In the genomic region with DNA sequence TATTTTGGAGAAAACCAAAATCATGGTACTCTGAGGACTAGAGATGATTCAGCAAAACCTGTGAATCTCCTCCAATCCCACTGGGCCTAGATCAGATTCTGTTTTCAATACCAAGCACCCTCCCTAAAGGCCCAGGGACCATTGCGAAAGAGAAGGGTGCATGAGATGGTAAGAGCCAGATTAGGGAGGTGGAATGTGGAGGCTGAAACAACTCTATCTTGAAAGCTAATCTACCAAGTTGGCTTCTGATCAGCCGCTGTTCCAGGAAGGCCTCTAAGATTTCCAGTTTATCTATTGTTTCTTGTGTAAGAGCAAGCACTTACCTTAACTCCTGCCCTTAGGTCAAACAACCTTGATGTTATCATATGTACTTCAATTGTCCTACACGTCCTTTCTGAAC, we compare ENCODE assay signal across 23 cellular contexts.
"Had no signal": no experiment of that assay in that cellular context is flagged by ENCODE, and none has a peak within 500 bp of the region (broad histone marks: within the 10 kb centered on the region; RNA-seq: fewer than 3 reads in every experiment).

No MANE protein-coding gene starts in this region.

- H3K27me3 ChIP-seq: brain microvascular endothelial cell, cardiac muscle cell had no signal

- H3K4me3 Mint-ChIP-seq: activated CD8-positive, alpha-beta memory T cell treated with anti-CD3 and anti-CD28 coated beads, Interleukin-2, amount 10 ng/mL, durations not matched to agents 7 days and 5 days; activated naive CD4-positive, alpha-beta T cell treated with anti-CD3 and anti-CD28 coated beads, Interleukin-2, amount 50 U/mL, for 24 hours; activated T-cell treated with anti-CD3 and anti-CD28 coated beads, Interleukin-2, amount 50 U/mL, for 24 hours; activated T-helper 1 cell treated with anti-CD3 and anti-CD28 coated beads, Interleukin-12 subunit alpha, Interleukin-12 subunit beta, Interleukin-2, Interleukin-4 antibody, amounts not matched to agents 30 ng/mL and 10 ng/mL and 1 ng/mL, durations not matched to agents 14 hours and 24 hours and 36 hours; T-helper 17 cell; WTC11 had no signal

- H3K27ac Mint-ChIP-seq: activated CD8-positive, alpha-beta memory T cell treated with anti-CD3 and anti-CD28 coated beads, Interleukin-2, amount 10 ng/mL, durations not matched to agents 7 days and 5 days; activated naive CD4-positive, alpha-beta T cell treated with anti-CD3 and anti-CD28 coated beads, Interleukin-2, amount 50 U/mL, for 24 hours; activated T-cell treated with anti-CD3 and anti-CD28 coated beads, Interleukin-2, amount 50 U/mL, for 24 hours; activated T-helper 1 cell treated with anti-CD3 and anti-CD28 coated beads, Interleukin-12 subunit alpha, Interleukin-12 subunit beta, Interleukin-2, Interleukin-4 antibody, amounts not matched to agents 30 ng/mL and 10 ng/mL and 1 ng/mL, durations not matched to agents 14 hours and 24 hours and 36 hours; T-helper 17 cell; WTC11 had no signal

- DNase-seq: activated CD4-positive, alpha-beta T cell treated with anti-CD3 and anti-CD28 coated beads for 48 hours; activated CD4-positive, alpha-beta T cell treated with anti-CD3 and anti-CD28 coated beads, Interleukin-2, amount 50 U/mL, for 4 hours; activated CD4-positive, CD25-positive, alpha-beta regulatory T cell treated with anti-CD3 and anti-CD28 coated beads, Interleukin-2, amount 50 U/mL, for 72 hours; activated CD8-positive, alpha-beta memory T cell treated with anti-CD3 and anti-CD28 coated beads, Interleukin-2, amount 10 ng/mL, durations not matched to agents 7 days and 5 days; activated effector memory CD4-positive, alpha-beta T cell treated with Interleukin-2 at 50 U/mL for 16 hours; activated naive CD4-positive, alpha-beta T cell; activated T-cell treated with anti-CD3 and anti-CD28 coated beads, Interleukin-2, amount 50 U/mL, for 24 hours; amniotic stem cell; brain microvascular endothelial cell; KBM-7; NCI-H1092; NCI-H1417; NCI-H2081; NCI-H446; NCI-H524; PC-9; SIG-M5; T-helper 17 cell; T-helper 9 cell had no signal

- H3K36me3 ChIP-seq: brain microvascular endothelial cell, cardiac muscle cell had no signal

- ATAC-seq: activated CD8-positive, alpha-beta memory T cell treated with anti-CD3 and anti-CD28 coated beads, Interleukin-2, amount 10 ng/mL, durations not matched to agents 7 days and 5 days; T-helper 17 cell; WTC11 had no signal

- H3K4me1 Mint-ChIP-seq: activated CD8-positive, alpha-beta memory T cell treated with anti-CD3 and anti-CD28 coated beads, Interleukin-2, amount 10 ng/mL, durations not matched to agents 7 days and 5 days; activated naive CD4-positive, alpha-beta T cell treated with anti-CD3 and anti-CD28 coated beads, Interleukin-2, amount 50 U/mL, for 24 hours; T-helper 17 cell; WTC11 had no signal

- H3K4me2 ChIP-seq: PC-9 had no signal

- H3K9me3 Mint-ChIP-seq: activated T-helper 1 cell treated with anti-CD3 and anti-CD28 coated beads, Interleukin-12 subunit alpha, Interleukin-12 subunit beta, Interleukin-2, Interleukin-4 antibody, amounts not matched to agents 30 ng/mL and 10 ng/mL and 1 ng/mL, durations not matched to agents 14 hours and 24 hours and 36 hours had no signal

- H3K36me3 Mint-ChIP-seq: activated CD8-positive, alpha-beta memory T cell treated with anti-CD3 and anti-CD28 coated beads, Interleukin-2, amount 10 ng/mL, durations not matched to agents 7 days and 5 days; activated naive CD4-positive, alpha-beta T cell treated with anti-CD3 and anti-CD28 coated beads, Interleukin-2, amount 50 U/mL, for 24 hours; WTC11 had no signal

- H3K27ac ChIP-seq: brain microvascular endothelial cell, cardiac muscle cell, PC-9 had no signal

- H3K27me3 Mint-ChIP-seq: activated CD8-positive, alpha-beta memory T cell treated with anti-CD3 and anti-CD28 coated beads, Interleukin-2, amount 10 ng/mL, durations not matched to agents 7 days and 5 days; activated T-cell treated with anti-CD3 and anti-CD28 coated beads, Interleukin-2, amount 50 U/mL, for 24 hours had no signal

- H2AFZ ChIP-seq: PC-9 had no signal

- H3K4me3 ChIP-seq: cardiac muscle cell, PC-9 had no signal
